In genomic region chr19:11481777-11482383, GRCh38 we compare ENCODE assay signal across 8 cellular contexts. TPM values are rescaled to one million over a fixed set of nuclear protein-coding genes. Genes with fewer than 3 reads are reported as not detected.
DNase-seq lines count a peak whose midpoint lies in the region; ATAC-seq and TF ChIP-seq lines count a peak whose summit lies in the region.

No MANE protein-coding gene starts in this region.

- CTCF ChIA-PET in WTC11 (lab: Charles Lee), result interaction anchor here (0.6 to 3.1 kb wide), 47 partner anchors 8 to 340 kb away, joined by 3 to 37 read pairs (median 5); partner anchors contain the start of genes ACP5, CCDC159, ECSIT and ELOF1

- H3K36me3 Mint-ChIP-seq in WTC11, result no peaks in the 10 kb centered on the region

- TF ChIP-seq CTCF in WTC11 (IDR thresholded peaks at IDR 0.05), result no peak

- H3K27ac Mint-ChIP-seq in WTC11, result no peak overlapping the region

- peak overlapping the region; percentile 97 for H3K27ac ChIP-seq in layer of hippocampus (ENCODE audit: low read depth, low read length)

- H3K27me3 Mint-ChIP-seq in WTC11 (ENCODE audit: low read depth), result peaks cover 54% of the 10 kb centered on the region

- H3K4me3 Mint-ChIP-seq in WTC11, result peak overlapping the region; percentile 62

- H3K4me1 Mint-ChIP-seq in WTC11, result peaks cover 13% of the 10 kb centered on the region

- H3K9me3 Mint-ChIP-seq in WTC11, result no peaks in the 10 kb centered on the region

- POLR2A ChIA-PET in WTC11 (lab: Charles Lee), result interaction anchor here (1.0 to 1.3 kb wide), 4 partner anchors 30 to 107 kb away, joined by 3 to 8 read pairs (median 4); partner anchors contain the start of gene RGL3

- ATAC-seq in GM18511 (IDR thresholded peaks at IDR 0.05; ENCODE audit: unreplicated experiment) (peak; percentile 48), HG03097 (IDR thresholded peaks at IDR 0.05; ENCODE audit: low FRiP score, unreplicated experiment) (peak; percentile 38), WTC11 (peak; percentile 61)

- DNase-seq in NCI-H2196 treated with DMSO at 0.1 percent for 48 hours (lab: John Stamatoyannopoulos, UW; ENCODE audit: unreplicated experiment), result peak; percentile 96
- DNase-seq in WTC11 (ENCODE audit: low spot score), result peak; percentile 85
- DNase-seq in cerebellum (ENCODE audit: low spot score), result peak; percentile 94
- peak; percentile 67 to 75 for DNase-seq in stimulated activated CD4-positive, alpha-beta T cell treated with anti-CD3 and anti-CD28 coated beads, Interleukin-2, amount 100 ng/mL, for 48 hours
- DNase-seq in SW480 (ENCODE audit: low spot score), result no peak

- H3K27me3 ChIP-seq in layer of hippocampus (ENCODE audit: control insufficient read depth, insufficient read depth, low read length), result no peaks in the 10 kb centered on the region

TF ChIP-seq in WTC11, 78 proteins besides CTCF, POLR2A, EP300 and RAD21 (continues in another document):
- TF ChIP-seq FOXK1 (CRISPR knock-in tag; IDR thresholded peaks at IDR 0.05) (peak; percentile 95), FOXP1 (CRISPR knock-in tag; IDR thresholded peaks at IDR 0.05; ENCODE audit: borderline replicate concordance) (peak; percentile 87), E2F5 (CRISPR knock-in tag; IDR thresholded peaks at IDR 0.05) (peak; percentile 21; the same call in 1 of the 2 replicates), TEAD1 (CRISPR knock-in tag; IDR thresholded peaks at IDR 0.05) (peak; percentile 50), TCF7 (CRISPR knock-in tag; IDR thresholded peaks at IDR 0.05; ENCODE audit: low read depth) (peak; percentile 64; the same call in 1 of the 2 replicates), TEAD4 (CRISPR knock-in tag; IDR thresholded peaks at IDR 0.05) (peak; percentile 63; the same call in 1 of the 2 replicates), ZBTB21 (CRISPR knock-in tag; IDR thresholded peaks at IDR 0.05; ENCODE audit: borderline replicate concordance) (no peak), ZBTB43 (CRISPR knock-in tag; IDR thresholded peaks at IDR 0.05) (0 out of 2 replicates have a peak, but pooled peaks have one; percentile 46), SP1 (CRISPR knock-in tag; conservative IDR thresholded peaks at IDR 0.05) (peak; percentile 57; the same call in 1 of the 2 replicates), FOXP4 (CRISPR knock-in tag; IDR thresholded peaks at IDR 0.05) (peak; percentile 84), FOXJ3 (CRISPR knock-in tag; IDR thresholded peaks at IDR 0.05; ENCODE audit: borderline replicate concordance) (no peak), NR2C2 (CRISPR knock-in tag; IDR thresholded peaks at IDR 0.05) (peak; percentile 54; the same call in 1 of the 2 replicates), NFYB (CRISPR knock-in tag; conservative IDR thresholded peaks at IDR 0.05; ENCODE audit: low read depth) (peak; percentile 78), SOX15 (CRISPR knock-in tag; IDR thresholded peaks at IDR 0.05) (no peak), TP53 (CRISPR knock-in tag; IDR thresholded peaks at IDR 0.05) (no peak), ARID4B (CRISPR knock-in tag; IDR thresholded peaks at IDR 0.05; ENCODE audit: borderline replicate concordance) (0 out of 2 replicates have a peak, but pooled peaks have one; percentile 54), ZNF317 (CRISPR knock-in tag; IDR thresholded peaks at IDR 0.05; ENCODE audit: borderline replicate concordance, low read depth) (peak; percentile 43; the same call in 1 of the 2 replicates), ATF3 (CRISPR knock-in tag; conservative IDR thresholded peaks at IDR 0.05) (peak; percentile 68; the same call in 1 of the 2 replicates), JUN (CRISPR knock-in tag; IDR thresholded peaks at IDR 0.05) (peak; percentile 81; the same call in 1 of the 2 replicates), PRRX2 (CRISPR knock-in tag; IDR thresholded peaks at IDR 0.05) (no peak), ATF1 (CRISPR knock-in tag; IDR thresholded peaks at IDR 0.05) (no peak), MYBL2 (CRISPR knock-in tag; IDR thresholded peaks at IDR 0.05) (no peak), CREB1 (CRISPR knock-in tag; IDR thresholded peaks at IDR 0.05) (0 out of 2 replicates have a peak, but pooled peaks have one; percentile 24)

RNA-seq across cellular contexts. Expression of gene ELAVL3, which starts 1.0 kb away (rescaled TPM):
- total RNA-seq in WTC11 (2021) (1.4 to 3.0 TPM (median 1.6 TPM) in 3 replicates), cerebellum (88.8 TPM)

RNA-seq across cellular contexts. Expression of gene ZNF653, which starts 23.8 kb away (rescaled TPM):
- 10.3 to 13.4 TPM (median 11.5 TPM) in 3 replicates for total RNA-seq in WTC11 (2021)
- total RNA-seq in cerebellum, result 11.0 TPM

RNA-seq across cellular contexts. Expression of gene PRKCSH, which starts 46.4 kb away (rescaled TPM):
- total RNA-seq in WTC11 (2021) (396 to 405 TPM (median 402 TPM) in 3 replicates), cerebellum (47.5 TPM)

RNA-seq across cellular contexts. Expression of gene ODAD3, which starts 47.0 kb away (rescaled TPM):
- total RNA-seq in WTC11 (2021), result 4.1 to 5.8 TPM (median 4.8 TPM) in 3 replicates
- 0.82 TPM for total RNA-seq in cerebellum

RNA-seq across cellular contexts. Expression of gene ECSIT, which starts 47.1 kb away (rescaled TPM):
- total RNA-seq in WTC11 (2021) (56.4 to 64.1 TPM (median 61.7 TPM) in 3 replicates), cerebellum (27.0 TPM)

Comparison
In these comparisons a context has a peak if more than half of its experiments do, and no peak if none do; other contexts are left out.
1. RNA of gene ELAVL3, which starts 1.0 kb away (total RNA-seq): 88.8 TPM in cerebellum (single experiment); 1.4 to 3.0 TPM in WTC11; every median in the first group is over 10 times any median in the second.
2. Peak in every context shown above with its lines, with median percentiles within 50 percentile points of each other: ATAC-seq.